ENCODE assay signal across 8 cellular contexts in genomic region chr15:50685976-50686467, GRCh38. TPM values are rescaled to one million over a fixed set of nuclear protein-coding genes. Genes with fewer than 3 reads are reported as not detected.
A peak's percentile ranks its signal among the peaks of the same experiment; 100 is the strongest.
DNase-seq lines count a peak whose midpoint lies in the region; ATAC-seq and TF ChIP-seq lines count a peak whose summit lies in the region.

No MANE protein-coding gene starts in this region.

- peak; percentile 45 to 82 (median 79) for DNase-seq in NCI-H1417 (lab: John Stamatoyannopoulos, UW)
- DNase-seq in NCI-H1417 treated with DMSO at 0.1 percent for 48 hours (lab: John Stamatoyannopoulos, UW) = no peak
- DNase-seq in NCI-H146 treated with DMSO at 0.1 percent for 48 hours (lab: John Stamatoyannopoulos, UW; ENCODE audit: unreplicated experiment) = peak; percentile 17
- DNase-seq in activated CD4-positive, alpha-beta T cell treated with anti-CD3 and anti-CD28 coated beads for 36 hours = peak; percentile 89
- peak; percentile 65 for DNase-seq in choroid plexus epithelial cell (ENCODE audit: low read depth)
- peak; percentile 37 to 67 (median 50) for DNase-seq in stimulated activated CD4-positive, alpha-beta T cell treated with anti-CD3 and anti-CD28 coated beads, TNF-alpha, amount 100 ng/mL, for 1 hour (ENCODE audit: low read depth in 3 of 3, low spot score in 1 of 3)

- H3K36me3 ChIP-seq in liver (ENCODE audit: control insufficient read depth in 4 of 4, insufficient read depth in 3 of 4, low read depth in 1 of 4, low read length in 3 of 4) = no peaks in the 10 kb centered on the region

- under 1% methylated on average over 30 of the region's 30 CpGs for WGBS in liver

- H3K27ac ChIP-seq in liver (ENCODE audit: low read depth in 1 of 2, low read length in 2 of 2) = peak overlapping the region; percentile 97

- H3K4me1 ChIP-seq in liver (ENCODE audit: control insufficient read depth in 4 of 4, insufficient read depth in 4 of 4, low read length in 3 of 4) = peaks cover 6 to 51% (median 19%) of the 10 kb centered on the region in 4 donors

- TF ChIP-seq CTCF in choroid plexus epithelial cell (conservative IDR thresholded peaks at IDR 0.05; ENCODE audit: low read depth, low read length) (peak; percentile 37), liver (IDR thresholded peaks at IDR 0.05; ENCODE audit: low read depth, low read length, missing input control) (no peak)

- peak; percentile 56 for ATAC-seq in HG02623 (IDR thresholded peaks at IDR 0.05; ENCODE audit: unreplicated experiment)
- peak; percentile 84 for ATAC-seq in activated CD4-positive, alpha-beta T cell treated with anti-CD3 and anti-CD28 coated beads for 36 hours

- H3K9ac ChIP-seq in liver (ENCODE audit: low read depth in 1 of 2, low read length in 2 of 2) = peak overlapping the region; percentile 73 to 81

- no peak for TF ChIP-seq RAD21 in liver (IDR thresholded peaks at IDR 0.05)

- H3K36me3 Mint-ChIP-seq in activated CD4-positive, alpha-beta T cell treated with anti-CD3 and anti-CD28 coated beads for 36 hours (ENCODE audit: low read depth) = peaks cover 44% of the 10 kb centered on the region

- H3K9me3 ChIP-seq in liver (ENCODE audit: control insufficient read depth in 4 of 4, low read length in 3 of 4) = no peaks in the 10 kb centered on the region

- peak overlapping the region; percentile 99 for H3K4me3 Mint-ChIP-seq in activated CD4-positive, alpha-beta T cell treated with anti-CD3 and anti-CD28 coated beads for 36 hours

- H3K27me3 Mint-ChIP-seq in activated CD4-positive, alpha-beta T cell treated with anti-CD3 and anti-CD28 coated beads for 36 hours = no peaks in the 10 kb centered on the region

- CTCF ChIA-PET in activated CD4-positive, alpha-beta T cell treated with anti-CD3 and anti-CD28 coated beads for 36 hours (lab: Charles Lee) = interaction anchor here (0.6 to 1.9 kb wide), 3 partner anchors 10 to 199 kb away, joined by 4 to 8 read pairs (median 4); no protein-coding TSS in a partner anchor

- peak overlapping the region; percentile 97 for H3K27ac Mint-ChIP-seq in activated CD4-positive, alpha-beta T cell treated with anti-CD3 and anti-CD28 coated beads for 36 hours

- no peaks in the 10 kb centered on the region for H3K27me3 ChIP-seq in liver (ENCODE audit: control insufficient read depth in 4 of 4, insufficient read depth in 4 of 4, low read length in 3 of 4)

- intact Hi-C loops in activated CD4-positive, alpha-beta T cell treated with anti-CD3 and anti-CD28 coated beads for 36 hours (cut with DNase I, micrococcal nuclease) = loop anchor here (1.0 to 10.0 kb wide), 16 partner anchors 11 to 1149 kb away; partner anchors contain the start of genes GABPB1 (in 2 of the 2), USP8 (in 2 of the 2), AP4E1 (in 1 of the 2) and DTWD1 (in 1 of the 2)

- H3K9me3 Mint-ChIP-seq in activated CD4-positive, alpha-beta T cell treated with anti-CD3 and anti-CD28 coated beads for 36 hours (ENCODE audit: low read depth) = no peaks in the 10 kb centered on the region

- peaks cover 55% of the 10 kb centered on the region for H3K4me1 Mint-ChIP-seq in activated CD4-positive, alpha-beta T cell treated with anti-CD3 and anti-CD28 coated beads for 36 hours

- POLR2A ChIA-PET in activated CD4-positive, alpha-beta T cell treated with anti-CD3 and anti-CD28 coated beads for 36 hours (lab: Charles Lee) = interaction anchor here (0.5 to 1.9 kb wide), 3 partner anchors 79 to 196 kb away, joined by 3 to 6 read pairs (median 3); no protein-coding TSS in a partner anchor

- peak overlapping the region; percentile 97 for H3K4me3 ChIP-seq in choroid plexus epithelial cell (ENCODE audit: low read depth, low read length)
- peak overlapping the region; percentile 76 to 97 (median 93) for H3K4me3 ChIP-seq in liver (ENCODE audit: low read depth in 1 of 3, low read length in 3 of 3)

TF ChIP-seq in liver, 16 proteins besides CTCF, POLR2A, EP300 and RAD21:
- TF ChIP-seq RXRA (IDR thresholded peaks at IDR 0.05) (peak; percentile 1 to 3), GABPA (IDR thresholded peaks at IDR 0.05 in 1 of 2, conservative IDR thresholded peaks at IDR 0.05 in 1 of 2) (no peak), JUND (IDR thresholded peaks at IDR 0.05) (no peak), FOXA2 (IDR thresholded peaks at IDR 0.05) (no peak), TAF1 (conservative IDR thresholded peaks at IDR 0.05) (peak; percentile 33), MAX (IDR thresholded peaks at IDR 0.05) (no peak), HNF4A (conservative IDR thresholded peaks at IDR 0.05) (no peak), EGR1 (IDR thresholded peaks at IDR 0.05; ENCODE audit: low read depth in 2 of 2) (no peak), YY1 (IDR thresholded peaks at IDR 0.05) (no peak), FOXA1 (IDR thresholded peaks at IDR 0.05) (no peak)
- TF ChIP-seq, protein P1, sequence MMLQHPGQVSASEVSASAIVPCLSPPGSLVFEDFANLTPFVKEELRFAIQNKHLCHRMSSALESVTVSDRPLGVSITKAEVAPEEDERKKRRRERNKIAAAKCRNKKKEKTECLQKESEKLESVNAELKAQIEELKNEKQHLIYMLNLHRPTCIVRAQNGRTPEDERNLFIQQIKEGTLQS (IDR thresholded peaks at IDR 0.05) = no peak
- TF ChIP-seq, protein P2, sequence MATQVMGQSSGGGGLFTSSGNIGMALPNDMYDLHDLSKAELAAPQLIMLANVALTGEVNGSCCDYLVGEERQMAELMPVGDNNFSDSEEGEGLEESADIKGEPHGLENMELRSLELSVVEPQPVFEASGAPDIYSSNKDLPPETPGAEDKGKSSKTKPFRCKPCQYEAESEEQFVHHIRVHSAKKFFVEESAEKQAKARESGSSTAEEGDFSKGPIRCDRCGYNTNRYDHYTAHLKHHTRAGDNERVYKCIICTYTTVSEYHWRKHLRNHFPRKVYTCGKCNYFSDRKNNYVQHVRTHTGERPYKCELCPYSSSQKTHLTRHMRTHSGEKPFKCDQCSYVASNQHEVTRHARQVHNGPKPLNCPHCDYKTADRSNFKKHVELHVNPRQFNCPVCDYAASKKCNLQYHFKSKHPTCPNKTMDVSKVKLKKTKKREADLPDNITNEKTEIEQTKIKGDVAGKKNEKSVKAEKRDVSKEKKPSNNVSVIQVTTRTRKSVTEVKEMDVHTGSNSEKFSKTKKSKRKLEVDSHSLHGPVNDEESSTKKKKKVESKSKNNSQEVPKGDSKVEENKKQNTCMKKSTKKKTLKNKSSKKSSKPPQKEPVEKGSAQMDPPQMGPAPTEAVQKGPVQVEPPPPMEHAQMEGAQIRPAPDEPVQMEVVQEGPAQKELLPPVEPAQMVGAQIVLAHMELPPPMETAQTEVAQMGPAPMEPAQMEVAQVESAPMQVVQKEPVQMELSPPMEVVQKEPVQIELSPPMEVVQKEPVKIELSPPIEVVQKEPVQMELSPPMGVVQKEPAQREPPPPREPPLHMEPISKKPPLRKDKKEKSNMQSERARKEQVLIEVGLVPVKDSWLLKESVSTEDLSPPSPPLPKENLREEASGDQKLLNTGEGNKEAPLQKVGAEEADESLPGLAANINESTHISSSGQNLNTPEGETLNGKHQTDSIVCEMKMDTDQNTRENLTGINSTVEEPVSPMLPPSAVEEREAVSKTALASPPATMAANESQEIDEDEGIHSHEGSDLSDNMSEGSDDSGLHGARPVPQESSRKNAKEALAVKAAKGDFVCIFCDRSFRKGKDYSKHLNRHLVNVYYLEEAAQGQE (IDR thresholded peaks at IDR 0.05) = no peak

RNA-seq across cellular contexts. Expression of gene TRPM7, which starts 0.6 kb away (rescaled TPM):
- 10 to 100 TPM; 40.7 to 41.4 TPM for total RNA-seq in activated CD4-positive, alpha-beta T cell treated with anti-CD3 and anti-CD28 coated beads for 36 hours
- 10 to 100 TPM; 33.8 to 81.1 TPM for total RNA-seq in liver
- 10 to 100 TPM in 1 of 2 donors, 1 to 10 TPM in 1; 6.3 to 14.2 TPM for polyA plus RNA-seq in liver
